In the genomic region with DNA sequence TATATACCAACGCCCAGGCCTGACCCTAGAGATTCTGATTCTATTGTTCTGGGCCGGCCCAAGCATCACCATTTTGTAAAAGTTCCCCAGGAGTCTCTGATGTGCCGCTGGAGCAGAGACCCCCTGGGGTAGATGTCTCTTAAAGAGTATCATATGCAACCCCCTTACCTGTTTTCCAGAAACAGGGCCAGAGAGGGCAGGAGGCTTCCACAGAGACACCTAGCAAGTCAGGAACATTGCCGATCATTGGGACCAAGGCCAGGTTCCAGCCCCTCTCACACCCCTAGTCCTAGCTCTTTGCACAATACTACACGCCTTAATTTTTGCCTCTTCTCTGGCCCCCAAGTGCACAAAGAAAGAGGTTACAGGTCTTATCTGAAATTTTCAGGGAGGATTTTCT, we compare ENCODE assay signal across 17 cellular contexts.
"Had no signal": no experiment of that assay in that cellular context is flagged by ENCODE, and none has a peak within 500 bp of the region (broad histone marks: within the 10 kb centered on the region; RNA-seq: fewer than 3 reads in every experiment).

No MANE protein-coding gene starts in this region.

- H3K27ac ChIP-seq: body of pancreas, neutrophil, pancreas, SJCRH30 had no signal

- H3K4me1 ChIP-seq: pancreas had no signal

- DNase-seq: activated CD4-positive, alpha-beta T cell treated with anti-CD3 and anti-CD28 coated beads, Interleukin-2, amount 10 ng/mL, durations not matched to agents 7 days and 5 days; activated gamma-delta T cell treated with Interleukin-2 at 50 U/mL for 16 hours; activated T-cell treated with anti-CD3 and anti-CD28 coated beads, Interleukin-2, amount 50 U/mL, for 72 hours; body of pancreas; foreskin melanocyte; kidney glomerular epithelial cell; mesendoderm; naive thymus-derived CD8-positive, alpha-beta T cell; stimulated activated CD4-positive, alpha-beta T cell treated with anti-CD3 and anti-CD28 coated beads, Interleukin-15, amount 100 ng/mL, for 24 hours; stimulated activated CD4-positive, alpha-beta T cell treated with anti-CD3 and anti-CD28 coated beads, Interleukin-2, amount 100 ng/mL, for 48 hours; stimulated activated naive CD8-positive, alpha-beta T cell treated with anti-CD3 and anti-CD28 coated beads, Interleukin-15, amount 100 ng/mL, for 72 hours; T1000 had no signal

- H3K27ac Mint-ChIP-seq: activated CD4-positive, alpha-beta T cell treated with anti-CD3 and anti-CD28 coated beads, Interleukin-2, amount 10 ng/mL, durations not matched to agents 7 days and 5 days; activated naive CD8-positive, alpha-beta T cell; activated T-cell treated with anti-CD3 and anti-CD28 coated beads, Interleukin-2, amount 50 U/mL, for 72 hours had no signal

- H3K4me3 ChIP-seq: body of pancreas, pancreas, SJCRH30 had no signal

- H3K4me3 Mint-ChIP-seq: activated CD4-positive, alpha-beta T cell treated with anti-CD3 and anti-CD28 coated beads, Interleukin-2, amount 10 ng/mL, durations not matched to agents 7 days and 5 days; activated naive CD8-positive, alpha-beta T cell; activated T-cell treated with anti-CD3 and anti-CD28 coated beads, Interleukin-2, amount 50 U/mL, for 72 hours; naive thymus-derived CD8-positive, alpha-beta T cell; stimulated activated naive CD8-positive, alpha-beta T cell treated with anti-CD3 and anti-CD28 coated beads, Interleukin-15, amount 100 ng/mL, for 72 hours had no signal

- H3K4me1 Mint-ChIP-seq: activated CD4-positive, alpha-beta T cell treated with anti-CD3 and anti-CD28 coated beads, Interleukin-2, amount 10 ng/mL, durations not matched to agents 7 days and 5 days had no signal

- ATAC-seq: activated CD4-positive, CD25-positive, alpha-beta regulatory T cell treated with anti-CD3 and anti-CD28 coated beads, Interleukin-2, amount 50 U/mL, for 24 hours; activated T-cell treated with anti-CD3 and anti-CD28 coated beads, Interleukin-2, amount 50 U/mL, for 72 hours; body of pancreas; naive thymus-derived CD8-positive, alpha-beta T cell; stimulated activated naive CD8-positive, alpha-beta T cell treated with anti-CD3 and anti-CD28 coated beads, Interleukin-15, amount 100 ng/mL, for 72 hours had no signal

- H3K9me3 ChIP-seq: body of pancreas, neutrophil, pancreas, SJCRH30 had no signal

- H3K36me3 ChIP-seq: neutrophil, pancreas, SJCRH30 had no signal

- H3K27me3 ChIP-seq: body of pancreas, pancreas, SJCRH30 had no signal

- H3K9me3 Mint-ChIP-seq: activated CD4-positive, alpha-beta T cell treated with anti-CD3 and anti-CD28 coated beads, Interleukin-2, amount 10 ng/mL, durations not matched to agents 7 days and 5 days; activated T-cell treated with anti-CD3 and anti-CD28 coated beads, Interleukin-2, amount 50 U/mL, for 72 hours; naive thymus-derived CD8-positive, alpha-beta T cell; stimulated activated naive CD8-positive, alpha-beta T cell treated with anti-CD3 and anti-CD28 coated beads, Interleukin-15, amount 100 ng/mL, for 72 hours had no signal

- H3K36me3 Mint-ChIP-seq: activated naive CD8-positive, alpha-beta T cell; naive thymus-derived CD8-positive, alpha-beta T cell had no signal
